Comparison of ENCODE assay signal across 1 cellular context in the genomic region with DNA sequence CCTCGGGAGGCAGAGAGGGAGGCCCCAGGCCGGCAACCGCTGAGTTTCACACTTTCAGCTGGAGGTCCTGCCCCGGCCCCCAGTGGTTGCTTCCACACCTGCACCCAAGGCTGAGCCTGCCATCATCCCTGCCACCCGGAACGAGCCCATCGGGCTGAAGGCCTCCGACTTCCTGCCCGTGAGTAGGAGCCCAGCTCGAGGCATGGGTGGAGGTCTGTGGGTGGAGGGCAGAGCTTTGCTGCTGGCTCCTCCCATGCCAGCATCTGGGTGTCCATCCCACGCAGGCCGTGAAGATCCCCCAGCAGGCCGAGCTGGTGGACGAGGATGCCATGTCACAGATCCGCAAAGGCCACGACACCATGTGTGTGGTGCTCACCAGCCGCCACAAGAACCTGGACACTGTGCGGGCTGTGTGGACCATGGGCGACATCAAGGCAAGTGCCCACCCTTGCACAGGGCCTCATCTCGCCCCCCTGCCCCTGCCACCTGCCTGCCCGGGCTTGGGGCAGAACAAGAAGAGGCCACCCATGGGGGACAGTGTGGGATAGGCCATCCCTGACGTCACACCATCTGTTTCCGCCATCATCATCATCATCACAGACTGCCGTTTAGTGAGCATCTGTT.
TF ChIP-seq lines count a peak whose summit lies in the region.

No MANE protein-coding gene starts in this region.

TF ChIP-seq in H1, 55 proteins besides CTCF, POLR2A, EP300 and RAD21:
- no peak for TF ChIP-seq NANOG (IDR thresholded peaks at IDR 0.05; ENCODE audit: insufficient read depth, low read depth, low read length, poor library complexity, severe bottlenecking)
- no peak for TF ChIP-seq TCF12 (IDR thresholded peaks at IDR 0.05; ENCODE audit: low read depth, low read length)
- TF ChIP-seq RFX5 (IDR thresholded peaks at IDR 0.05; ENCODE audit: borderline replicate concordance, low read depth, low read length) = no peak
- TF ChIP-seq, protein P1, sequence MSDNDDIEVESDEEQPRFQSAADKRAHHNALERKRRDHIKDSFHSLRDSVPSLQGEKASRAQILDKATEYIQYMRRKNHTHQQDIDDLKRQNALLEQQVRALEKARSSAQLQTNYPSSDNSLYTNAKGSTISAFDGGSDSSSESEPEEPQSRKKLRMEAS (IDR thresholded peaks at IDR 0.05) = no peak
- no peak for TF ChIP-seq SUZ12 (IDR thresholded peaks at IDR 0.05; ENCODE audit: low read length)
- TF ChIP-seq KDM5A (IDR thresholded peaks at IDR 0.05; ENCODE audit: low read length) = no peak
- no peak for TF ChIP-seq PHF8 (conservative IDR thresholded peaks at IDR 0.05; ENCODE audit: low read depth, low read length)
- TF ChIP-seq KDM4A (IDR thresholded peaks at IDR 0.05; ENCODE audit: low read depth, low read length, severe bottlenecking) = no peak
- TF ChIP-seq, protein P2, sequence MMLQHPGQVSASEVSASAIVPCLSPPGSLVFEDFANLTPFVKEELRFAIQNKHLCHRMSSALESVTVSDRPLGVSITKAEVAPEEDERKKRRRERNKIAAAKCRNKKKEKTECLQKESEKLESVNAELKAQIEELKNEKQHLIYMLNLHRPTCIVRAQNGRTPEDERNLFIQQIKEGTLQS (IDR thresholded peaks at IDR 0.05; ENCODE audit: insufficient read depth, low read depth, low read length) = no peak
